Comparison of ENCODE assay signal across 20 cellular contexts in the genomic region with DNA sequence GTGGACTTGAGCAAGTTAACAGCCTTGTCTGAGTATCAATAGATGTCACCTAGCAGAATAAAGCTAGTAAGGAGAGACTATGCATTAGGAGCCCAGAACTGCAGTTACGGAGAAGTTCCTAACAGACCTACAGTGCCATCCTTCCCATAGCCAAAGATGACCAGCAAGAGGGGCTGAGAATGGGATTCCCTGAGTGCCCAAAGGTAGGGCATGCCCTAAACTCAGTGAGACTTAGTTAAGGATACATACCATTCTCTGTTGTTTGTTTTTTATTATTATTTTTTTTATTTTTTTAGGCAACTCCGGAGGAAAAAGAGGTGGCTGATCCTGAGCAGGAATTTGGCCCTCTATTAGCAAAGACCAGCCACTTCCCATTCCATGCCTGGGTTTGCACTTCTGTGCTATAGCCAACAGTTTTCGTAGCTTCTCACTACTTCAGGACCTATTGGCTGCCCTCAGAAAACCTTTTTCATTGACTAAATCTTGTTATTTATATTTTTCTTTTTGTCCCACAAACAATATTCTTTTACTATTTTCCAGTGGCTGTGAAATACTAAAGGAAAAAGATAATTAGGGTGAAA. TPM values are rescaled to one million over a fixed set of nuclear protein-coding genes. Genes with fewer than 3 reads are reported as not detected.
A peak's percentile ranks its signal among the peaks of the same experiment; 100 is the strongest.
DNase-seq lines count a peak whose midpoint lies in the region; FAIRE-seq and TF ChIP-seq lines count a peak whose summit lies in the region.
"Had no signal": no experiment of that assay in that cellular context is flagged by ENCODE, and none has a peak within 500 bp of the region (broad histone marks: within the 10 kb centered on the region; RNA-seq: fewer than 3 reads in every experiment).

No MANE protein-coding gene starts in this region.

- H3K36me3 Mint-ChIP-seq in MCF 10A (ENCODE audit: insufficient read depth, unreplicated experiment) (peaks cover 6% of the 10 kb centered on the region), chondrocyte (ENCODE audit: low read depth) (no peaks in the 10 kb centered on the region)

- peak overlapping the region; percentile 5 to 13 for H3K27ac ChIP-seq in breast epithelium
- peak overlapping the region; percentile 66 for H3K27ac ChIP-seq in mesodermal cell (ENCODE audit: low read depth, low read length, severe bottlenecking)
- peak overlapping the region; percentile 47 to 73 for H3K27ac ChIP-seq in testis
- no peak overlapping the region for H3K27ac ChIP-seq in coronary artery
- H3K27ac ChIP-seq: tibial artery had no signal

- H3K36me3 ChIP-seq in breast epithelium, result no peaks in the 10 kb centered on the region
- H3K36me3 ChIP-seq in mesodermal cell (ENCODE audit: control insufficient read depth, insufficient read depth, low read length), result peaks cover 12% of the 10 kb centered on the region
- H3K36me3 ChIP-seq in testis (ENCODE audit: low read depth, missing control alignments), result no peaks in the 10 kb centered on the region
- H3K36me3 ChIP-seq: tibial artery had no signal

- CTCF ChIA-PET in MCF 10A (lab: Yijun Ruan, JAX), result interaction anchor here (0.6 to 1.1 kb wide), 5 partner anchors 9 to 99 kb away, joined by 3 to 5 read pairs (median 3); no protein-coding TSS in a partner anchor

- H3K4me1 Mint-ChIP-seq in MCF 10A (ENCODE audit: insufficient read depth, unreplicated experiment), result peaks cover 34% of the 10 kb centered on the region
- H3K4me1 Mint-ChIP-seq in chondrocyte (ENCODE audit: low read depth), result peaks cover 58% of the 10 kb centered on the region
- H3K4me1 Mint-ChIP-seq: activated CD4-positive, alpha-beta T cell treated with anti-CD3 and anti-CD28 coated beads, Interleukin-2, amount 10 ng/mL, durations not matched to agents 24 days and 14 days had no signal

- intact Hi-C loops in breast epithelium (cut with DNase I; ENCODE audit: low total_unique reads), result no loop called here
- intact Hi-C loops in MCF 10A (cut with micrococcal nuclease), result no loop called here
- intact Hi-C loops in testis (cut with DNase I; ENCODE audit: low total_unique reads), result no loop called here

- no peak overlapping the region for H3K27ac Mint-ChIP-seq in MCF 10A (ENCODE audit: low read depth, unreplicated experiment)
- peak overlapping the region; percentile 28 for H3K27ac Mint-ChIP-seq in chondrocyte (ENCODE audit: unreplicated experiment)
- H3K27ac Mint-ChIP-seq: activated CD4-positive, alpha-beta T cell treated with anti-CD3 and anti-CD28 coated beads, Interleukin-2, amount 10 ng/mL, durations not matched to agents 24 days and 14 days had no signal

- POLR2A ChIA-PET in MCF 10A (lab: Yijun Ruan, JAX), result interaction anchor here (0.7 to 1.9 kb wide), 7 partner anchors 10 to 90 kb away, joined by 3 to 15 read pairs (median 4); no protein-coding TSS in a partner anchor

- FAIRE-seq in urothelium cell line (lab: Jason Lieb, UNC), result no peak
- FAIRE-seq: GM12891, RCC 7860 had no signal

- H3K4me1 ChIP-seq in breast epithelium (no peaks in the 10 kb centered on the region), mesodermal cell (ENCODE audit: control insufficient read depth, insufficient read depth, low read length, poor library complexity, severe bottlenecking) (peaks cover 62% of the 10 kb centered on the region), testis (peaks cover 48% of the 10 kb centered on the region)

- H3K27me3 Mint-ChIP-seq in MCF 10A (ENCODE audit: insufficient read depth, unreplicated experiment) (no peaks in the 10 kb centered on the region), chondrocyte (ENCODE audit: low read depth) (no peaks in the 10 kb centered on the region)

- H3K27me3 ChIP-seq in breast epithelium (no peaks in the 10 kb centered on the region), testis (no peaks in the 10 kb centered on the region)
- H3K27me3 ChIP-seq: tibial artery had no signal

- H3K9me3 ChIP-seq in breast epithelium (no peaks in the 10 kb centered on the region), mesodermal cell (ENCODE audit: control insufficient read depth, low read length) (no peaks in the 10 kb centered on the region), testis (no peaks in the 10 kb centered on the region)
- H3K9me3 ChIP-seq: tibial artery had no signal

- no peak for TF ChIP-seq CTCF in breast epithelium (IDR thresholded peaks at IDR 0.05)
- no peak for TF ChIP-seq CTCF in MCF 10A (IDR thresholded peaks at IDR 0.05; ENCODE audit: unreplicated experiment)
- TF ChIP-seq CTCF in chondrocyte (IDR thresholded peaks at IDR 0.05), result no peak
- no peak for TF ChIP-seq CTCF in testis (IDR thresholded peaks at IDR 0.05)
- TF ChIP-seq CTCF in coronary artery (IDR thresholded peaks at IDR 0.05), result no peak

- no peaks in the 10 kb centered on the region for H3K9me3 Mint-ChIP-seq in MCF 10A (ENCODE audit: unreplicated experiment)
- H3K9me3 Mint-ChIP-seq in chondrocyte (ENCODE audit: low read depth), result no peaks in the 10 kb centered on the region
- H3K9me3 Mint-ChIP-seq: activated CD4-positive, alpha-beta T cell treated with anti-CD3 and anti-CD28 coated beads, Interleukin-2, amount 10 ng/mL, durations not matched to agents 24 days and 14 days; neural crest cell had no signal

- H3K4me3 ChIP-seq in breast epithelium (no peak overlapping the region), mesodermal cell (ENCODE audit: extremely low read depth, insufficient read depth, low read length, poor library complexity, severe bottlenecking) (no peak overlapping the region), testis (no peak overlapping the region), coronary artery (no peak overlapping the region)
- H3K4me3 ChIP-seq: tibial artery had no signal

- WGBS in mesodermal cell (ENCODE audit: insufficient coverage in 2 of 2), 2 experiments, result 78% methylated on average over 1 of the region's 3 CpGs; no CpG with 5 or more reads in 1 of the 2 experiments
- 60 to 72% methylated on average over 3 of the region's 3 CpGs for WGBS in testis, 2 donors

- no peak for TF ChIP-seq POLR2A in breast epithelium (IDR thresholded peaks at IDR 0.05)
- TF ChIP-seq POLR2A in testis (IDR thresholded peaks at IDR 0.05), result no peak

- no peak for DNase-seq in breast epithelium (ENCODE audit: low spot score in 2 of 2)
- no peak for DNase-seq in MCF 10A (ENCODE audit: unreplicated experiment)
- DNase-seq in chondrocyte (ENCODE audit: low spot score), result no peak
- no peak for DNase-seq in testis
- DNase-seq in urothelium cell line (ENCODE audit: low spot score), result no peak
- DNase-seq in NCI-H2171 treated with DMSO at 0.1 percent for 48 hours (lab: John Stamatoyannopoulos, UW), result no peak
- no peak for DNase-seq in coronary artery (ENCODE audit: low spot score)
- DNase-seq: 8988T; activated CD4-positive, alpha-beta T cell treated with anti-CD3 and anti-CD28 coated beads, Interleukin-2, amount 10 ng/mL, durations not matched to agents 24 days and 14 days; activated naive CD4-positive, alpha-beta T cell; anterior cingulate cortex; cortex of kidney; GF-D8; NCI-H2171; stimulated activated CD4-positive, alpha-beta T cell treated with anti-CD3 and anti-CD28 coated beads, Interleukin-4, amount 100 ng/mL, for 1 hour; tibial artery had no signal

- no TSS peak for BruUV-seq in MCF 10A (replicated peaks; lab: Mats Ljungman, UMichigan)

- H3K4me3 Mint-ChIP-seq in MCF 10A (ENCODE audit: unreplicated experiment) (no peak overlapping the region), chondrocyte (ENCODE audit: unreplicated experiment) (no peak overlapping the region)
- H3K4me3 Mint-ChIP-seq: activated CD4-positive, alpha-beta T cell treated with anti-CD3 and anti-CD28 coated beads, Interleukin-2, amount 10 ng/mL, durations not matched to agents 24 days and 14 days; neural crest cell had no signal

RNA-seq across cellular contexts. Expression of a gene that starts 33.3 kb away (rescaled TPM):
- total RNA-seq in breast epithelium, result 1 to 10 TPM; 2.2 to 9.7 (median 4.9) TPM
- total RNA-seq in MCF 10A (2022), result 9.0 and 11.1 TPM in 2 replicates
- total RNA-seq in chondrocyte, result 3.6 to 12.6 TPM (median 4.3 TPM) in 3 replicates
- polyA plus RNA-seq in mesodermal cell (2013, experiment 1 of 2), result 25.3 TPM
- polyA plus RNA-seq in mesodermal cell (2013, experiment 2 of 2), result 42.7 TPM
- total RNA-seq in testis, result 10 to 100 TPM; 24.2 to 40.9 TPM
- 15.2 TPM for polyA plus RNA-seq in testis (ENCODE audit: insufficient read depth, low read depth, low replicate concordance)

Comparison
In these comparisons a context has a peak if more than half of its experiments do, and no peak if none do; other contexts are left out.
1. H3K27ac ChIP-seq: peak in breast epithelium (2 of 2), mesodermal cell (single experiment) and testis (2 of 2); none in coronary artery (0 of 2).